In the genomic region with DNA sequence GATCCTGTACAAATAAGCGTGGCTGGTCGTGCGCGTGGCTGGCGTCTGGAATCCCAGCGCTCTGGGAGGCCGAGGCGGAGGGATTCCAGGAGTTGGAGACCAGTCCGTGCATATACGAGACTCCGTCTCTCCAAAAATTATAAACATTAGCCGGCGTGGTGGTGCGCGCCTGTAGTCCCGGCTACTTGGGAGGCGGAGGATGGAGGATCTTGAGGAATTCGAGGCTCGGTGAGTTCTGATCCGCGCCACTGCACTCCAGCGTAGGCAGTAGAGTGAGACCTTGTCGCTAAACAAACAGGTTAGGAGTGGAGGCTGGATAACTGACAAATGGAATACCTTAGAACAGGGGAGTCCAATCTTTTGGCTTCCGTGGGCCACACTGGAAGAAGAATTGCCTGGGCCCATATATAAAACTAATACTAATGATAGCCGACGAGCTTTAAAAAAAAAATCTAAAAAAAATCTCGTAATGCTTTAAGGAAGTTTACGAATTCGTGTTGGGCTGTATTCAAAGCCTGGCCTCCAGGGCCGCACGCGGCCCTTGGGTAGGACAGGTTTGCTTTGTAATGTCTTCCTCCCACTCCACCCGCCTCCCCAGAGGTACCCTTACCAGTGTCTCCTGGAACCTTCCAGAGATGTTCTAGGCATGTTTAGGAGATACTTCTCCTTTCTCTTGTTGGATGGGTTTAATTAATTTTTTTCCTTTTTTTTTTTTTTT, we compare ENCODE assay signal across 8 cellular contexts. TPM values are rescaled to one million over a fixed set of nuclear protein-coding genes. Genes with fewer than 3 reads are reported as not detected.
DNase-seq lines count a peak whose midpoint lies in the region; ATAC-seq and TF ChIP-seq lines count a peak whose summit lies in the region.

No MANE protein-coding gene starts in this region.

- H4K91ac ChIP-seq in neuronal stem cell (ENCODE audit: low read depth, low read length, poor library complexity), result no peak overlapping the region

- H3K4me1 ChIP-seq in OCI-LY1 (ENCODE audit: insufficient read depth, low read length, severe bottlenecking) (peaks cover 40% of the 10 kb centered on the region), neuronal stem cell (ENCODE audit: control insufficient read depth in 2 of 2, insufficient read depth in 1 of 2, low read depth in 1 of 2, low read length in 2 of 2) (peaks cover 2 to 8% of the 10 kb centered on the region in 2 donors)

- H2BK5ac ChIP-seq in neuronal stem cell (ENCODE audit: low read length), result peak overlapping the region; percentile 10

- no peak overlapping the region for H3K18ac ChIP-seq in neuronal stem cell (ENCODE audit: low read length)

- no peak overlapping the region for H4K8ac ChIP-seq in neuronal stem cell (ENCODE audit: low read depth, low read length)

- ATAC-seq in GM21717 (IDR thresholded peaks at IDR 0.05; ENCODE audit: unreplicated experiment) (no peak), GM21526 (IDR thresholded peaks at IDR 0.05; ENCODE audit: low FRiP score, unreplicated experiment) (no peak)

- no peaks in the 10 kb centered on the region for H3K9me3 Mint-ChIP-seq in endothelial cell (ENCODE audit: unreplicated experiment)

- no peak overlapping the region for H3K14ac ChIP-seq in neuronal stem cell (ENCODE audit: low read length)

- no peaks in the 10 kb centered on the region for H3F3A ChIP-seq in OCI-LY1 (ENCODE audit: insufficient read depth, low read length)

- H3K4me3 ChIP-seq in GM08714 (ENCODE audit: low read length) (peak overlapping the region; percentile 82), OCI-LY1 (ENCODE audit: low read depth, low read length, poor library complexity, severe bottlenecking) (peak overlapping the region; percentile 96), neuronal stem cell (ENCODE audit: low read length in 2 of 2) (peak overlapping the region; percentile 87 to 99)

- no peak overlapping the region for H2BK12ac ChIP-seq in neuronal stem cell (ENCODE audit: low read length)

- H3K4me1 Mint-ChIP-seq in endothelial cell (ENCODE audit: unreplicated experiment), result peaks cover 11% of the 10 kb centered on the region

- H3K9ac ChIP-seq in OCI-LY1 (ENCODE audit: low read length), result peak overlapping the region; percentile 90
- H3K9ac ChIP-seq in neuronal stem cell (ENCODE audit: low read depth, low read length, poor library complexity), result peak overlapping the region; percentile 90

- H3K9me2 ChIP-seq in OCI-LY1 (ENCODE audit: low read depth, low read length), result no peaks in the 10 kb centered on the region

- H3K27ac ChIP-seq in OCI-LY1 (ENCODE audit: low read depth, low read length, poor library complexity, severe bottlenecking) (peak overlapping the region; percentile 62), neuronal stem cell (replicated peaks; ENCODE audit: low read length) (no peak overlapping the region)

- no peak for DNase-seq in endothelial cell (ENCODE audit: low spot score)
- DNase-seq in neuronal stem cell (ENCODE audit: low spot score), result no peak
- DNase-seq in NCI-H748 (lab: John Stamatoyannopoulos, UW; ENCODE audit: unreplicated experiment), result no peak
- DNase-seq in SIG-M5 treated with dmso at 0.1 percent for 504 hours (lab: John Stamatoyannopoulos, UW; ENCODE audit: unreplicated experiment), result no peak

- H3K9me3 ChIP-seq in OCI-LY1 (ENCODE audit: low read length) (no peaks in the 10 kb centered on the region), neuronal stem cell (replicated peaks in 1 of 2; ENCODE audit: control insufficient read depth in 2 of 2, insufficient read depth in 1 of 2, low read depth in 1 of 2, low read length in 2 of 2) (no peaks in the 10 kb centered on the region)

- no peak overlapping the region for H3K27ac Mint-ChIP-seq in endothelial cell (ENCODE audit: unreplicated experiment)

- no peaks in the 10 kb centered on the region for H4K20me1 ChIP-seq in OCI-LY1 (ENCODE audit: insufficient read depth, low read length)

- no peaks in the 10 kb centered on the region for H3K36me3 Mint-ChIP-seq in endothelial cell (ENCODE audit: low read depth, unreplicated experiment)

- H3K36me3 ChIP-seq in OCI-LY1 (ENCODE audit: insufficient read depth, low read length) (peaks cover 61% of the 10 kb centered on the region), neuronal stem cell (replicated peaks in 1 of 2; ENCODE audit: control insufficient read depth in 2 of 2, insufficient read depth in 2 of 2, low read length in 2 of 2) (peaks cover 8 to 41% of the 10 kb centered on the region in 2 donors)

- no peak overlapping the region for H2AK5ac ChIP-seq in neuronal stem cell (ENCODE audit: low read depth, low read length)

- H3K79me2 ChIP-seq in OCI-LY1 (ENCODE audit: insufficient read depth, low read length), result peaks cover 88% of the 10 kb centered on the region

- H3K27me3 ChIP-seq in OCI-LY1 (ENCODE audit: insufficient read depth, low read length) (no peaks in the 10 kb centered on the region), neuronal stem cell (ENCODE audit: control insufficient read depth in 3 of 3, insufficient read depth in 3 of 3, low read depth in 1 of 3, low read length in 3 of 3) (no peaks in the 10 kb centered on the region)

- TF ChIP-seq CTCF in OCI-LY1 (IDR thresholded peaks at IDR 0.05; ENCODE audit: low read length) (no peak), endothelial cell (IDR thresholded peaks at IDR 0.05; ENCODE audit: unreplicated experiment) (no peak)

- no CpG with 5 or more reads among the region's 33 CpGs for WGBS in neuronal stem cell (ENCODE audit: extremely low coverage in 2 of 2, insufficient read length in 2 of 2, insufficient replicate concordance in 1 of 2), 2 donors

- no peak overlapping the region for H2BK120ac ChIP-seq in neuronal stem cell (ENCODE audit: low read depth, low read length)

- no peak overlapping the region for H2AFZ ChIP-seq in OCI-LY1 (ENCODE audit: low read length)
- peak overlapping the region; percentile 91 for H2AFZ ChIP-seq in neuronal stem cell (ENCODE audit: low read length)

- peak overlapping the region; percentile 70 for H3K4me2 ChIP-seq in OCI-LY1 (ENCODE audit: low read length)
- H3K4me2 ChIP-seq in neuronal stem cell (ENCODE audit: insufficient read depth, low read length, poor library complexity, severe bottlenecking), result peak overlapping the region; percentile 63

- peak overlapping the region; percentile 98 for H3K4me3 Mint-ChIP-seq in endothelial cell (ENCODE audit: unreplicated experiment)

- no peak overlapping the region for H2BK15ac ChIP-seq in neuronal stem cell (ENCODE audit: low read length)

- H3K4ac ChIP-seq in neuronal stem cell (ENCODE audit: low read length), result no peak overlapping the region

- peaks cover 1% of the 10 kb centered on the region for H3K27me3 Mint-ChIP-seq in endothelial cell (ENCODE audit: unreplicated experiment)

- H3K79me1 ChIP-seq in neuronal stem cell (ENCODE audit: low read depth, low read length), result peaks cover 13% of the 10 kb centered on the region

- no peak overlapping the region for H3K23ac ChIP-seq in neuronal stem cell (ENCODE audit: low read depth, low read length, poor library complexity)

RNA-seq across cellular contexts. Expression of gene RSL1D1, which starts 0.9 kb away (rescaled TPM):
- total RNA-seq in endothelial cell (ENCODE audit: unreplicated experiment), result 86.9 TPM
- polyA plus RNA-seq in neuronal stem cell (2013, experiment 1 of 2), result 202 TPM
- polyA plus RNA-seq in neuronal stem cell (2013, experiment 2 of 2), result 204 TPM

RNA-seq across cellular contexts. Expression of gene ZC3H7A, which starts 55.2 kb away (rescaled TPM):
- 84.7 TPM for total RNA-seq in endothelial cell (ENCODE audit: unreplicated experiment)
- polyA plus RNA-seq in neuronal stem cell (2013, experiment 1 of 2), result 36.2 TPM
- 34.1 TPM for polyA plus RNA-seq in neuronal stem cell (2013, experiment 2 of 2)
